Comparison of ENCODE assay signal across 25 cellular contexts in genomic region chrX:125757794-125758564, GRCh38.
DNase-seq lines count a peak whose midpoint lies in the region; ATAC-seq and TF ChIP-seq lines count a peak whose summit lies in the region.
"Had no signal": no experiment of that assay in that cellular context is flagged by ENCODE, and none has a peak within 500 bp of the region (broad histone marks: within the 10 kb centered on the region; RNA-seq: fewer than 3 reads in every experiment).

No MANE protein-coding gene starts in this region.

- no peak overlapping the region for H3K27ac ChIP-seq in osteoblast (ENCODE audit: low read depth, low read length)
- H3K27ac ChIP-seq: 22Rv1, BLaER1, HL-60, skin epidermis, upper lobe of left lung had no signal

- H3K9me3 ChIP-seq in adipocyte (ENCODE audit: control insufficient read depth, low read length) = peaks cover 4% of the 10 kb centered on the region
- H3K9me3 ChIP-seq in osteoblast (ENCODE audit: low read depth, low read length) = no peaks in the 10 kb centered on the region
- H3K9me3 ChIP-seq: HAP-1 had no signal

- no peak overlapping the region for H3K4me2 ChIP-seq in osteoblast (ENCODE audit: insufficient read depth, low read length)
- H3K4me2 ChIP-seq: BLaER1 had no signal

- H3K36me3 ChIP-seq in adipocyte (ENCODE audit: control insufficient read depth, insufficient read depth, low read length, severe bottlenecking) = no peaks in the 10 kb centered on the region
- H3K36me3 ChIP-seq in osteoblast (ENCODE audit: insufficient read depth, low read length) = no peaks in the 10 kb centered on the region
- H3K36me3 ChIP-seq: BLaER1, HAP-1, upper lobe of left lung had no signal

- H3K79me2 ChIP-seq in osteoblast (ENCODE audit: insufficient read depth, low read length) = no peaks in the 10 kb centered on the region

- intact Hi-C loops in sciatic nerve (cut with DNase I) = no loop called here

- DNase-seq in DMS53 (lab: John Stamatoyannopoulos, UW) (peak; percentile 31), DMS53 treated with DMSO at 0.1 percent for 48 hours (lab: John Stamatoyannopoulos, UW; ENCODE audit: unreplicated experiment) (no peak), M059J (ENCODE audit: low read depth) (peak; percentile 1), adipocyte (ENCODE audit: low read depth) (no peak), osteoblast (ENCODE audit: insufficient read length, low spot score, missing footprints) (peak; percentile 11), sciatic nerve (ENCODE audit: low spot score) (no peak)
- DNase-seq: activated CD4-positive, alpha-beta T cell treated with anti-CD3 and anti-CD28 coated beads for 1 hour; activated CD8-positive, alpha-beta memory T cell treated with anti-CD3 and anti-CD28 coated beads for 24 hours; activated T-cell treated with anti-CD3 and anti-CD28 coated beads, Interleukin-2, amount 50 U/mL, for 48 hours; dermis blood vessel endothelial cell; foreskin melanocyte; kidney; natural killer cell; NCI-H1048; NCI-H2107; NCI-H524 treated with DMSO at 0.1 percent for 48 hours; T-helper 9 cell; upper lobe of left lung had no signal

- H3K9ac ChIP-seq in adipocyte (ENCODE audit: low read length) = no peak overlapping the region
- H3K9ac ChIP-seq: BLaER1 had no signal

- no peak for ATAC-seq in sciatic nerve
- ATAC-seq in GM19328 (IDR thresholded peaks at IDR 0.05; ENCODE audit: unreplicated experiment) = no peak
- ATAC-seq in GM18517 (IDR thresholded peaks at IDR 0.05; ENCODE audit: unreplicated experiment) = no peak
- ATAC-seq: natural killer cell had no signal

- H3K27me3 ChIP-seq in adipocyte (replicated peaks; ENCODE audit: control insufficient read depth, insufficient read depth, low read length) = no peaks in the 10 kb centered on the region
- no peaks in the 10 kb centered on the region for H3K27me3 ChIP-seq in osteoblast (ENCODE audit: insufficient read depth, low read length)
- H3K27me3 ChIP-seq: upper lobe of left lung had no signal

- H3K4me1 ChIP-seq in adipocyte (ENCODE audit: control insufficient read depth, insufficient read depth, low read length) (no peaks in the 10 kb centered on the region), osteoblast (ENCODE audit: insufficient read depth, low read length) (no peaks in the 10 kb centered on the region)
- H3K4me1 ChIP-seq: BLaER1, upper lobe of left lung had no signal

- no peak overlapping the region for H2AFZ ChIP-seq in osteoblast (ENCODE audit: low read length)

- TF ChIP-seq CTCF in osteoblast (IDR thresholded peaks at IDR 0.05; ENCODE audit: extremely low read depth, low read depth, low read length) = no peak

- no peaks in the 10 kb centered on the region for H4K20me1 ChIP-seq in osteoblast (ENCODE audit: insufficient read depth, low read length)

- H3K4me3 ChIP-seq in adipocyte (ENCODE audit: low read length) (peak overlapping the region; percentile 71), osteoblast (ENCODE audit: insufficient read depth, low read length) (no peak overlapping the region)
- H3K4me3 ChIP-seq: BLaER1, HAP-1, skin epidermis, upper lobe of left lung had no signal

Comparison
In these comparisons a context has a peak if more than half of its experiments do, and no peak if none do; other contexts are left out.
1. DNase-seq: peak in DMS53 (single experiment), M059J (single experiment) and osteoblast (single experiment); none in DMS53 treated with DMSO at 0.1 percent for 48 hours (single experiment), adipocyte (single experiment) and sciatic nerve (single experiment).